ENCODE assay signal across 8 cellular contexts in genomic region chr2:174012347-174013309, GRCh38. TPM values are rescaled to one million over a fixed set of nuclear protein-coding genes. Genes with fewer than 3 reads are reported as not detected.
DNase-seq lines count a peak whose midpoint lies in the region; ATAC-seq, FAIRE-seq and TF ChIP-seq lines count a peak whose summit lies in the region.

No MANE protein-coding gene starts in this region.

- H3K4me2 ChIP-seq in GM12878 (ENCODE audit: control insufficient read depth, insufficient read depth) = peak overlapping the region; percentile 84
- peak overlapping the region; percentile 77 for H3K4me2 ChIP-seq in skeletal muscle satellite cell (ENCODE audit: low read length)

- peak; percentile 65 for ATAC-seq in GM12878
- ATAC-seq in HG02970 (IDR thresholded peaks at IDR 0.05; ENCODE audit: low FRiP score, unreplicated experiment) = no peak
- ATAC-seq in HG02588 (IDR thresholded peaks at IDR 0.05; ENCODE audit: unreplicated experiment) = no peak

- POLR2A ChIA-PET in GM12878 (lab: Charles Lee) = no interaction called here

- no peak for TF ChIP-seq RAD21 in GM12878 (IDR thresholded peaks at IDR 0.05; ENCODE audit: insufficient read depth, low read depth, low read length)

- H2AFZ ChIP-seq in GM12878 (ENCODE audit: control insufficient read depth, low read depth, low read length) = peak overlapping the region; percentile 91

- DNase-seq in GM06990 (ENCODE audit: extremely low read depth, insufficient read length) (no peak), SJSA1 (ENCODE audit: low read depth in 1 of 2, low spot score in 2 of 2) (no peak), GM12878 (ENCODE audit: low read depth, low spot score) (no peak), NCI-H1417 (lab: John Stamatoyannopoulos, UW) (no peak)

- BruUV-seq in GM12878 (replicated peaks; lab: Mats Ljungman, UMichigan) = no TSS peak

- intact Hi-C loops in GM12878 (cut with micrococcal nuclease; ENCODE audit: unreplicated experiment) = no loop called here

- H3K27ac ChIP-seq in SJSA1 (peak overlapping the region; percentile 43), GM12878 (ENCODE audit: control insufficient read depth, insufficient read depth) (no peak overlapping the region), iPS-18a (ENCODE audit: low read length) (no peak overlapping the region)

- no peaks in the 10 kb centered on the region for H3K79me2 ChIP-seq in GM12878 (ENCODE audit: control insufficient read depth, insufficient read depth, low read length)

- 0 out of 2 replicates have a peak, but pooled peaks have one; percentile 27 for TF ChIP-seq POLR2A in GM12878 (IDR thresholded peaks at IDR 0.05; ENCODE audit: low read depth, low read length)

- WGBS in GM12878 (ENCODE audit: insufficient coverage, insufficient replicate concordance, low lambda C conversion rate, missing lambda C conversion rate) = 34% methylated on average over 33 of the region's 56 CpGs

- H3K36me3 ChIP-seq in GM06990 (ENCODE audit: control insufficient read depth, insufficient read depth, low read length) (no peaks in the 10 kb centered on the region), SJSA1 (no peaks in the 10 kb centered on the region), GM12878 (ENCODE audit: control insufficient read depth in 2 of 2, insufficient read depth in 2 of 2, low read length in 1 of 2) (no peaks in the 10 kb centered on the region), iPS-18a (ENCODE audit: control insufficient read depth, low read depth, low read length) (no peaks in the 10 kb centered on the region), skeletal muscle satellite cell (ENCODE audit: insufficient read depth, low read length) (no peaks in the 10 kb centered on the region)

- SMC1A ChIA-PET in GM12878 (lab: Charles Lee; ENCODE audit: uncharacterized antibody, unreplicated experiment) = interaction anchor here (1.6 kb wide), 1 partner anchor 23 kb away, joined by 4 read pairs; no protein-coding TSS in a partner anchor

- RAD21 ChIA-PET in GM12878 (lab: Charles Lee; ENCODE audit: unreplicated experiment) = no interaction called here

- no peak for TF ChIP-seq EP300 in GM12878 (IDR thresholded peaks at IDR 0.05; ENCODE audit: borderline replicate concordance in 1 of 2, control insufficient read depth in 1 of 2, low read depth in 2 of 2, low read length in 2 of 2)

- FAIRE-seq in GM12878 (lab: Jason Lieb, UNC) = no peak

- H3K9me3 ChIP-seq in SJSA1 (replicated peaks) (no peaks in the 10 kb centered on the region), GM12878 (replicated peaks; ENCODE audit: control insufficient read depth, insufficient read depth, low read length) (no peaks in the 10 kb centered on the region), iPS-18a (ENCODE audit: control insufficient read depth, low read depth, low read length) (no peaks in the 10 kb centered on the region), skeletal muscle satellite cell (replicated peaks; ENCODE audit: low read length) (no peaks in the 10 kb centered on the region)

- H3K4me1 ChIP-seq in SJSA1 (replicated peaks) (peaks cover 18% of the 10 kb centered on the region), GM12878 (ENCODE audit: control insufficient read depth, insufficient read depth, low read length) (peaks cover 6% of the 10 kb centered on the region), iPS-18a (ENCODE audit: control insufficient read depth, low read depth, low read length) (peaks cover 21% of the 10 kb centered on the region), skeletal muscle satellite cell (ENCODE audit: control insufficient read depth, insufficient read depth, low read length) (peaks cover 28% of the 10 kb centered on the region)

- H3K4me3 ChIP-seq in GM06990 (replicated peaks; ENCODE audit: low read depth, low read length) (peak overlapping the region; percentile 21; the same call in 1 of the 2 replicates), SJSA1 (peak overlapping the region; percentile 32), GM12878 (peak overlapping the region; percentile 13; the same call in 1 of the 2 replicates), iPS-18a (ENCODE audit: low read length) (peak overlapping the region; percentile 51), skeletal muscle satellite cell (ENCODE audit: low read length) (peak overlapping the region; percentile 31)

- in situ Hi-C loops in GM12878 (cut with MboI) = no loop called here

- H3K9ac ChIP-seq in GM12878 (ENCODE audit: control insufficient read depth, insufficient read depth, low read length) = peak overlapping the region; percentile 48
- peak overlapping the region; percentile 60 for H3K9ac ChIP-seq in iPS-18a (ENCODE audit: low read length)
- peak overlapping the region; percentile 70 for H3K9ac ChIP-seq in skeletal muscle satellite cell (ENCODE audit: low read depth, low read length)

- CTCF ChIA-PET in GM12878 (lab: Yijun Ruan, JAX) = no interaction called here

- no peaks in the 10 kb centered on the region for H4K20me1 ChIP-seq in GM12878 (ENCODE audit: control insufficient read depth, insufficient read depth)

- H3K27me3 ChIP-seq in GM06990 (replicated peaks; ENCODE audit: control insufficient read depth, insufficient read depth, low read length) = no peaks in the 10 kb centered on the region
- no peaks in the 10 kb centered on the region for H3K27me3 ChIP-seq in SJSA1 (replicated peaks)
- H3K27me3 ChIP-seq in GM12878 (replicated peaks in 1 of 2; ENCODE audit: control insufficient read depth in 2 of 2, insufficient read depth in 2 of 2, low read length in 1 of 2) = no peaks in the 10 kb centered on the region
- peaks cover 19% of the 10 kb centered on the region for H3K27me3 ChIP-seq in iPS-18a (ENCODE audit: control insufficient read depth, insufficient read depth, low read length)
- no peaks in the 10 kb centered on the region for H3K27me3 ChIP-seq in skeletal muscle satellite cell (ENCODE audit: control insufficient read depth, insufficient read depth, low read length)

- no peak for TF ChIP-seq CTCF in GM06990 (IDR thresholded peaks at IDR 0.05; ENCODE audit: insufficient read depth, low read length, poor library complexity, severe bottlenecking)
- TF ChIP-seq CTCF in GM12878 (IDR thresholded peaks at IDR 0.05 in 2 of 3, conservative IDR thresholded peaks at IDR 0.05 in 1 of 3; ENCODE audit: control insufficient read depth in 2 of 3, extremely low read depth in 1 of 3, insufficient read depth in 1 of 3, low read depth in 3 of 3, low read length in 3 of 3) = no peak

TF ChIP-seq in GM12878, 131 proteins besides CTCF, POLR2A, EP300 and RAD21 (continues in another document):
- TF ChIP-seq PAX8 (IDR thresholded peaks at IDR 0.05) (no peak), IRF5 (IDR thresholded peaks at IDR 0.05; ENCODE audit: borderline replicate concordance) (no peak), RBBP5 (conservative IDR thresholded peaks at IDR 0.05) (no peak), IKZF1 (conservative IDR thresholded peaks at IDR 0.05) (0 out of 2 replicates have a peak, but pooled peaks have one; percentile 15), EED (IDR thresholded peaks at IDR 0.05; ENCODE audit: low read depth) (peak; percentile 40; the same call in 1 of the 2 replicates), STAT1 (conservative IDR thresholded peaks at IDR 0.05) (no peak), RELB (IDR thresholded peaks at IDR 0.05; ENCODE audit: low read depth) (no peak), NFIC (IDR thresholded peaks at IDR 0.05; ENCODE audit: low read depth, low read length) (no peak), SMAD1 (IDR thresholded peaks at IDR 0.05; ENCODE audit: low read depth, partially characterized antibody) (no peak), ZNF384 (IDR thresholded peaks at IDR 0.05; ENCODE audit: borderline replicate concordance, low read depth, low read length) (no peak)

RNA-seq across cellular contexts. Expression of gene SP3, which starts 47.5 kb away (rescaled TPM):
- 89.8 and 120 TPM in 2 replicates for total RNA-seq in SJSA1 (2014; rRNA removed; shearing (Covaris generic))
- 171 and 179 TPM in 2 replicates for total RNA-seq in GM12878 (2013; cell fraction: nucleolus; rRNA removed)
- total RNA-seq in GM12878 (2014; rRNA removed) = 81.8 and 82.6 TPM in 2 replicates
- 85.2 and 87.6 TPM in 2 replicates for total RNA-seq in GM12878 (2014; rRNA removed; fragmentation: Illumina TruSeq; extraction: Trizol)
- 70.7 and 74.8 TPM in 2 replicates for total RNA-seq in GM12878 (2021)
- 17.5 TPM for polyA plus RNA-seq in GM12878 (2011; ENCODE audit: low read depth)
- 71.0 and 94.6 TPM in 2 replicates for polyA plus RNA-seq in GM12878 (2011; rRNA removed)
- polyA plus RNA-seq in GM12878 (2011; cell fraction: cytosol; rRNA removed) = 31.1 and 34.6 TPM in 2 replicates
- polyA plus RNA-seq in GM12878 (2011; cell fraction: nucleus; rRNA removed) = 36.5 and 43.8 TPM in 2 replicates
- 19.5 and 25.2 TPM in 2 replicates for polyA plus RNA-seq in GM12878 (2012)
- polyA plus RNA-seq in GM12878 (2014; fragmentation: Illumina TruSeq; extraction: Trizol) = 62.3 and 80.9 TPM in 2 replicates
- 10 to 100 TPM in 1 of 2 experiments, 1 to 10 TPM in 1; 9.9 to 12.2 TPM for polyA plus RNA-seq in GM12878 (2014; fragmentation: Nextera tagmentation; extraction: Ambion mirVana)
- 42.4 TPM in 2 replicates for polyA plus RNA-seq in GM12878 (2014; rRNA removed)
- polyA plus RNA-seq in GM12878 (2016; fragmentation: Nextera tagmentation; extraction: Ambion mirVana) = 10 to 100 TPM; 35.8 to 36.2 TPM
- 114 and 144 TPM in 2 replicates for polyA minus RNA-seq in GM12878 (2011; rRNA and poly(A)+ RNA removed)
- polyA minus RNA-seq in GM12878 (2011; cell fraction: cytosol; rRNA and poly(A)+ RNA removed) = 35.6 and 37.4 TPM in 2 replicates
- 87.9 and 121 TPM in 2 replicates for polyA minus RNA-seq in GM12878 (2011; cell fraction: nucleus; rRNA and poly(A)+ RNA removed)
- total RNA-seq in skeletal muscle satellite cell (2012; rRNA removed) = 73.6 and 75.3 TPM in 2 replicates
